Comparison of ENCODE assay signal across 26 cellular contexts in genomic region chr3:32181801-32182200, GRCh38.
"Had no signal": no experiment of that assay in that cellular context is flagged by ENCODE, and none has a peak within 500 bp of the region (broad histone marks: within the 10 kb centered on the region; RNA-seq: fewer than 3 reads in every experiment).

No MANE protein-coding gene starts in this region.

- H3K4me3 ChIP-seq: dorsolateral prefrontal cortex, esophagus muscularis mucosa, heart right ventricle, lung, pancreas, smooth muscle cell, suprapubic skin, transverse colon had no signal

- H3K36me3 Mint-ChIP-seq: memory B cell, natural killer cell had no signal

- H3K4me3 Mint-ChIP-seq: memory B cell; natural killer cell; neural crest cell; stimulated activated naive CD8-positive, alpha-beta T cell treated with anti-CD3 and anti-CD28 coated beads, Interleukin-15, amount 100 ng/mL, for 72 hours had no signal

- DNase-seq: dorsolateral prefrontal cortex; effector CD4-positive, alpha-beta T cell; foreskin melanocyte; glutamatergic neuron; heart right ventricle; hippocampal formation; kidney glomerular epithelial cell; left colon; left ventricle myocardium superior; natural killer cell; pancreas; stimulated activated CD4-positive, alpha-beta T cell treated with anti-CD3 and anti-CD28 coated beads, Interleukin-12 subunit alpha, Interleukin-12 subunit beta, amount 100 ng/mL, for 4 hours; stimulated activated CD4-positive, alpha-beta T cell treated with anti-CD3 and anti-CD28 coated beads, Interleukin-1b, Interleukin-23, amount 100 ng/mL, for 48 hours; stimulated activated CD4-positive, alpha-beta T cell treated with anti-CD3 and anti-CD28 coated beads, Interleukin-4, amount 100 ng/mL, for 1 hour; stimulated activated CD8-positive, alpha-beta memory T cell treated with anti-CD3 and anti-CD28 coated beads, Interleukin-4, amount 100 ng/mL, for 48 hours; stimulated activated naive CD4-positive, alpha-beta T cell; stimulated activated naive CD8-positive, alpha-beta T cell treated with anti-CD3 and anti-CD28 coated beads, Interleukin-15, amount 100 ng/mL, for 72 hours; transverse colon had no signal

- ATAC-seq: heart right ventricle; left colon; left ventricle myocardium superior; natural killer cell; pancreas; sciatic nerve; stimulated activated naive CD8-positive, alpha-beta T cell treated with anti-CD3 and anti-CD28 coated beads, Interleukin-15, amount 100 ng/mL, for 72 hours had no signal

- H3K27me3 Mint-ChIP-seq: progenitor cell of endocrine pancreas had no signal

- H3K9me3 Mint-ChIP-seq: memory B cell; natural killer cell; stimulated activated naive CD8-positive, alpha-beta T cell treated with anti-CD3 and anti-CD28 coated beads, Interleukin-15, amount 100 ng/mL, for 72 hours had no signal

- H3K27ac Mint-ChIP-seq: memory B cell; natural killer cell; progenitor cell of endocrine pancreas; stimulated activated naive CD8-positive, alpha-beta T cell treated with anti-CD3 and anti-CD28 coated beads, Interleukin-15, amount 100 ng/mL, for 72 hours had no signal
